In genomic region chr9:132241840-132242620, GRCh38 we compare ENCODE assay signal across 8 cellular contexts.
DNase-seq lines count a peak whose midpoint lies in the region; ATAC-seq and TF ChIP-seq lines count a peak whose summit lies in the region.

No MANE protein-coding gene starts in this region.

- no peaks in the 10 kb centered on the region; the same call in 1 of the 2 replicates for H3K9me3 ChIP-seq in SJSA1 (replicated peaks)

- peak overlapping the region; percentile 51 for H3K4me3 ChIP-seq in BJ (ENCODE audit: low read depth, low read length)
- H3K4me3 ChIP-seq in GM23338 = peak overlapping the region; percentile 83
- peak overlapping the region; percentile 37 for H3K4me3 ChIP-seq in SJSA1
- H3K4me3 ChIP-seq in brain microvascular endothelial cell (ENCODE audit: low read depth, low read length) = peak overlapping the region; percentile 59
- peak overlapping the region; percentile 42 for H3K4me3 ChIP-seq in lower leg skin (ENCODE audit: low read depth, poor library complexity, severe bottlenecking)

- H3K9me2 ChIP-seq in GM23338 (ENCODE audit: insufficient read depth) = no peaks in the 10 kb centered on the region

- H3K4me1 ChIP-seq in GM23338 (ENCODE audit: insufficient read depth) (peaks cover 27% of the 10 kb centered on the region), SJSA1 (replicated peaks) (peaks cover 15% of the 10 kb centered on the region)

- H3K4me1 Mint-ChIP-seq in GM23338 = peaks cover 34% of the 10 kb centered on the region

- intact Hi-C loops in lower leg skin (cut with DNase I; ENCODE audit: low total_unique reads) = no loop called here

- DNase-seq in BJ (ENCODE audit: low read depth) (no peak), GM23338 (ENCODE audit: low spot score) (peak; percentile 51), SJSA1 (ENCODE audit: low read depth in 1 of 2, low spot score in 2 of 2) (no peak), brain microvascular endothelial cell (no peak), lower leg skin (ENCODE audit: low spot score in 2 of 2) (no peak), AG08395 (ENCODE audit: low spot score) (no peak)
- DNase-seq in stimulated activated naive CD4-positive, alpha-beta T cell treated with Interleukin-2 at 50 U/mL for 16 hours (lab: John Stamatoyannopoulos, UW) = peak; percentile 47

- POLR2A ChIA-PET in BJ (lab: Charles Lee) = no interaction called here

- no peaks in the 10 kb centered on the region for H3K79me2 ChIP-seq in GM23338 (replicated peaks; ENCODE audit: insufficient read depth)

- H4K20me1 ChIP-seq in GM23338 (replicated peaks; ENCODE audit: insufficient read depth) = no peaks in the 10 kb centered on the region

- H2AFZ ChIP-seq in GM23338 = peak overlapping the region; percentile 99

- TF ChIP-seq POLR2A in lower leg skin (IDR thresholded peaks at IDR 0.05) = no peak

- no peaks in the 10 kb centered on the region for H3F3A ChIP-seq in GM23338 (replicated peaks; ENCODE audit: low read depth)

- H3K27me3 ChIP-seq in BJ (ENCODE audit: control insufficient read depth, insufficient read depth, low read length) (peaks cover 33% of the 10 kb centered on the region), GM23338 (ENCODE audit: insufficient read depth) (peaks cover 28% of the 10 kb centered on the region), SJSA1 (replicated peaks) (peaks cover 60% of the 10 kb centered on the region), brain microvascular endothelial cell (replicated peaks) (peaks cover 5% of the 10 kb centered on the region)

- H3K36me3 ChIP-seq in BJ (ENCODE audit: control insufficient read depth, insufficient read depth, low read length) (no peaks in the 10 kb centered on the region), GM23338 (ENCODE audit: insufficient read depth) (no peaks in the 10 kb centered on the region), SJSA1 (no peaks in the 10 kb centered on the region), brain microvascular endothelial cell (replicated peaks) (no peaks in the 10 kb centered on the region)

- no peaks in the 10 kb centered on the region for H3K9me3 Mint-ChIP-seq in GM23338

- no peaks in the 10 kb centered on the region for H3K36me3 Mint-ChIP-seq in GM23338 (ENCODE audit: low read depth)

- no peak overlapping the region for H3K27ac Mint-ChIP-seq in GM23338

- peaks cover 46% of the 10 kb centered on the region for H3K27me3 Mint-ChIP-seq in GM23338 (ENCODE audit: insufficient read depth, low read depth, poor library complexity)

- WGBS in lower leg skin, 2 donors = 2 to 4% methylated on average over 33 to 74 of the region's 81 CpGs

- peak overlapping the region; percentile 80 for H3K4me3 Mint-ChIP-seq in GM23338

- in situ Hi-C loops in brain microvascular endothelial cell (cut with HindIII; ENCODE audit: low pct_ligation_motif_present, low sequenced_read_pairs) = no loop called here

- ATAC-seq in GM23338 (peak; percentile 13), GM21619 (IDR thresholded peaks at IDR 0.05; ENCODE audit: unreplicated experiment) (no peak)

- H3K4me2 ChIP-seq in GM23338 = peak overlapping the region; percentile 99

- no peak overlapping the region for H3K27ac ChIP-seq in GM23338 (ENCODE audit: low read depth)
- no peak overlapping the region for H3K27ac ChIP-seq in SJSA1
- H3K27ac ChIP-seq in brain microvascular endothelial cell = no peak overlapping the region

- CTCF ChIA-PET in BJ (lab: Yijun Ruan, JAX) = interaction anchor here (0.7 to 11.0 kb wide), 7 partner anchors 10 to 480 kb away, joined by 3 to 248 read pairs (median 4); no protein-coding TSS in a partner anchor

- TF ChIP-seq CTCF in BJ (IDR thresholded peaks at IDR 0.05; ENCODE audit: insufficient read depth, low read depth, low read length) = no peak
- TF ChIP-seq CTCF in GM23338 (conservative IDR thresholded peaks at IDR 0.05; ENCODE audit: low read depth in 2 of 2) = no peak
- no peak for TF ChIP-seq CTCF in brain microvascular endothelial cell (IDR thresholded peaks at IDR 0.05; ENCODE audit: low read depth, low read length, missing control alignments)
- no peak for TF ChIP-seq CTCF in lower leg skin (IDR thresholded peaks at IDR 0.05)

TF ChIP-seq in GM23338, 12 proteins besides CTCF, POLR2A, EP300 and RAD21:
- TF ChIP-seq EZH2phosphoT487 (IDR thresholded peaks at IDR 0.05; ENCODE audit: unreplicated experiment) (no peak), ZNF114 (CRISPR knock-in tag; IDR thresholded peaks at IDR 0.05) (no peak), EZH2 (IDR thresholded peaks at IDR 0.05; ENCODE audit: low read depth, unreplicated experiment) (peak; percentile 28), ZNF331 (CRISPR knock-in tag; IDR thresholded peaks at IDR 0.05; ENCODE audit: low read depth) (no peak), STAT1 (IDR thresholded peaks at IDR 0.05; ENCODE audit: unreplicated experiment) (no peak), POLR2AphosphoS5 (IDR thresholded peaks at IDR 0.05; ENCODE audit: low read depth) (no peak), JUNB (IDR thresholded peaks at IDR 0.05; ENCODE audit: unreplicated experiment) (no peak), REST (IDR thresholded peaks at IDR 0.05; ENCODE audit: unreplicated experiment) (no peak)

Comparison
In these comparisons a context has a peak if more than half of its experiments do, and no peak if none do; other contexts are left out.
1. DNase-seq: peak in GM23338 (single experiment) and stimulated activated naive CD4-positive, alpha-beta T cell treated with Interleukin-2 at 50 U/mL for 16 hours (single experiment); none in BJ (single experiment), SJSA1 (0 of 2), brain microvascular endothelial cell (single experiment), lower leg skin (0 of 2) and AG08395 (single experiment).
2. Peak in every context shown above with its lines, with median percentiles within 50 percentile points of each other: H3K4me3 ChIP-seq.